ENCODE assay signal across 28 cellular contexts in genomic region chr1:178552856-178553255, GRCh38. TPM values are rescaled to one million over a fixed set of nuclear protein-coding genes. Genes with fewer than 3 reads are reported as not detected.
"Had no signal": no experiment of that assay in that cellular context is flagged by ENCODE, and none has a peak within 500 bp of the region (broad histone marks: within the 10 kb centered on the region; RNA-seq: fewer than 3 reads in every experiment).

No MANE protein-coding gene starts in this region.

- H3K27ac Mint-ChIP-seq: activated CD4-positive, alpha-beta memory T cell treated with anti-CD3 and anti-CD28 coated beads for 36 hours; activated CD4-positive, alpha-beta T cell treated with anti-CD3 and anti-CD28 coated beads, Interleukin-2, amount 10 ng/mL, durations not matched to agents 7 days and 5 days; activated naive CD8-positive, alpha-beta T cell treated with anti-CD3 and anti-CD28 coated beads, Interleukin-2, amount 10 ng/mL, durations not matched to agents 7 days and 5 days; activated T-cell treated with anti-CD3 and anti-CD28 coated beads, Interleukin-2, amount 50 U/mL, for 72 hours; activated T-helper 2 cell treated with anti-CD3 and anti-CD28 coated beads, Interferon-gamma antibody, Interleukin-2, Interleukin-4, amounts not matched to agents 10 μg/mL and 5 μg/mL and 100 μg/mL, durations not matched to agents 14 hours and 24 hours and 36 hours had no signal

- H3K4me3 Mint-ChIP-seq: activated CD4-positive, alpha-beta memory T cell treated with anti-CD3 and anti-CD28 coated beads for 36 hours; activated CD4-positive, alpha-beta T cell treated with anti-CD3 and anti-CD28 coated beads, Interleukin-2, amount 10 ng/mL, durations not matched to agents 7 days and 5 days; activated naive CD8-positive, alpha-beta T cell treated with anti-CD3 and anti-CD28 coated beads, Interleukin-2, amount 10 ng/mL, durations not matched to agents 7 days and 5 days; activated T-cell treated with anti-CD3 and anti-CD28 coated beads, Interleukin-2, amount 50 U/mL, for 72 hours had no signal

- H3K27me3 ChIP-seq: adrenal gland, Peyer's patch, SJCRH30 had no signal

- H3K36me3 Mint-ChIP-seq: activated naive CD8-positive, alpha-beta T cell treated with anti-CD3 and anti-CD28 coated beads, Interleukin-2, amount 10 ng/mL, durations not matched to agents 7 days and 5 days had no signal

- H3K4me1 Mint-ChIP-seq: activated CD4-positive, alpha-beta T cell treated with anti-CD3 and anti-CD28 coated beads, Interleukin-2, amount 10 ng/mL, durations not matched to agents 7 days and 5 days; activated naive CD8-positive, alpha-beta T cell treated with anti-CD3 and anti-CD28 coated beads, Interleukin-2, amount 10 ng/mL, durations not matched to agents 7 days and 5 days had no signal

- H3K36me3 ChIP-seq: adrenal gland, SJCRH30 had no signal

- H3K4me3 ChIP-seq: adrenal gland, Peyer's patch, SJCRH30 had no signal

- H3K9me3 ChIP-seq: adrenal gland, SJCRH30, SK-N-SH had no signal

- H3K27me3 Mint-ChIP-seq: activated CD4-positive, alpha-beta T cell treated with anti-CD3 and anti-CD28 coated beads, Interleukin-2, amount 10 ng/mL, durations not matched to agents 7 days and 5 days; activated naive CD8-positive, alpha-beta T cell treated with anti-CD3 and anti-CD28 coated beads, Interleukin-2, amount 10 ng/mL, durations not matched to agents 7 days and 5 days had no signal

- DNase-seq: activated CD4-positive, alpha-beta memory T cell treated with anti-CD3 and anti-CD28 coated beads for 36 hours; activated CD4-positive, alpha-beta T cell treated with anti-CD3 and anti-CD28 coated beads, Interleukin-2, amount 10 ng/mL, durations not matched to agents 7 days and 5 days; activated CD4-positive, CD25-positive, alpha-beta regulatory T cell; activated gamma-delta T cell treated with Interleukin-2 at 50 U/mL for 16 hours; activated naive CD4-positive, alpha-beta T cell treated with anti-CD3 and anti-CD28 coated beads, Interleukin-2, amount 50 U/mL, for 16 hours; activated naive CD8-positive, alpha-beta T cell treated with anti-CD3 and anti-CD28 coated beads, Interleukin-2, amount 10 ng/mL, durations not matched to agents 7 days and 5 days; activated T-cell treated with anti-CD3 and anti-CD28 coated beads, Interleukin-2, amount 50 U/mL, for 72 hours; anterior cingulate cortex; caudate nucleus; KG1; MV-4-11; NCI-H1092 treated with DMSO at 0.1 percent for 48 hours; NCI-H1436; NCI-H187; NCI-H2081 treated with DMSO at 0.1 percent for 48 hours; NCI-H226; NCI-H69; Peyer's patch; Right ventricle myocardium superior; SJCRH30; SK-N-SH; T-helper 1 cell had no signal

- ATAC-seq: activated T-cell treated with anti-CD3 and anti-CD28 coated beads, Interleukin-2, amount 50 U/mL, for 72 hours had no signal

RNA-seq across cellular contexts. Expression of gene TEX35, which starts 39.9 kb away (rescaled TPM):
- total RNA-seq: activated CD4-positive, alpha-beta memory T cell treated with anti-CD3 and anti-CD28 coated beads for 36 hours; activated CD4-positive, alpha-beta T cell treated with anti-CD3 and anti-CD28 coated beads, Interleukin-2, amount 10 ng/mL, durations not matched to agents 7 days and 5 days; activated CD8-positive, alpha-beta memory T cell treated with anti-CD3 and anti-CD28 coated beads for 36 hours; activated naive CD8-positive, alpha-beta T cell treated with anti-CD3 and anti-CD28 coated beads, Interleukin-2, amount 10 ng/mL, durations not matched to agents 7 days and 5 days; activated T-cell treated with anti-CD3 and anti-CD28 coated beads, Interleukin-2, amount 50 U/mL, for 72 hours; activated T-helper 2 cell treated with anti-CD3 and anti-CD28 coated beads, Interferon-gamma antibody, Interleukin-2, Interleukin-4, amounts not matched to agents 10 μg/mL and 5 μg/mL and 100 μg/mL, durations not matched to agents 14 hours and 24 hours and 36 hours; adrenal gland; MCF 10A; NCI-H460; Peyer's patch; SJCRH30; T-helper 2 cell treated with Interferon-gamma antibody and Interleukin-4, amounts not matched to agents 100 ng/mL and 5 ng/mL, for 36 hours had no signal
- polyA plus RNA-seq: adrenal gland had no signal

RNA-seq across cellular contexts. Expression of gene CLEC20A, which starts 56.1 kb away (rescaled TPM):
- total RNA-seq: activated CD4-positive, alpha-beta memory T cell treated with anti-CD3 and anti-CD28 coated beads for 36 hours; activated CD4-positive, alpha-beta T cell treated with anti-CD3 and anti-CD28 coated beads, Interleukin-2, amount 10 ng/mL, durations not matched to agents 7 days and 5 days; activated CD8-positive, alpha-beta memory T cell treated with anti-CD3 and anti-CD28 coated beads for 36 hours; activated naive CD8-positive, alpha-beta T cell treated with anti-CD3 and anti-CD28 coated beads, Interleukin-2, amount 10 ng/mL, durations not matched to agents 7 days and 5 days; activated T-cell treated with anti-CD3 and anti-CD28 coated beads, Interleukin-2, amount 50 U/mL, for 72 hours; activated T-helper 2 cell treated with anti-CD3 and anti-CD28 coated beads, Interferon-gamma antibody, Interleukin-2, Interleukin-4, amounts not matched to agents 10 μg/mL and 5 μg/mL and 100 μg/mL, durations not matched to agents 14 hours and 24 hours and 36 hours; adrenal gland; MCF 10A; NCI-H460; Peyer's patch; Right ventricle myocardium superior; SJCRH30; T-helper 2 cell treated with Interferon-gamma antibody and Interleukin-4, amounts not matched to agents 100 ng/mL and 5 ng/mL, for 36 hours had no signal
- polyA plus RNA-seq: adrenal gland, SK-N-SH had no signal
